1 cellular context compared by ENCODE assay signal in the genomic region with DNA sequence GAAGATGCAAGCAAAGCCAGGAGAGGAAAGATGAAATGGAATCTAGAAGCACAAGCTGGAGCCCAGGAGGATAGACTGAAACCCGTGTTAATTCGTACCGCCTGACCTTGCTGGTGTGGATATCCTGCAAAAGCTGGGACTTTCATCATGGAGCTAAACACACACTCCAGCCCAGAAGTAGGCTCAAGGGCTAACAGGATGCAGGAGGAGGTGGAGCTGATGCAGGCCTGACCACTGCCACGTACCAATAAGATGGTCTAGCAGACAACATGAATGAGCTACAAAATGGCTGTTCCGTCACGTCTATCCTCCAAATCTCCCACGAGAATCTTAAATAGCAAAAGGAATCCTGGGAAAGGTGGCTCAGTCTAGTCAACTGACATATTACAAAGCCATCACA.
TF ChIP-seq lines count a peak whose summit lies in the region.

No MANE protein-coding gene starts in this region.

TF ChIP-seq in K562, 482 proteins besides CTCF, POLR2A, EP300 and RAD21 (continued from another document):
- TF ChIP-seq, protein P1, sequence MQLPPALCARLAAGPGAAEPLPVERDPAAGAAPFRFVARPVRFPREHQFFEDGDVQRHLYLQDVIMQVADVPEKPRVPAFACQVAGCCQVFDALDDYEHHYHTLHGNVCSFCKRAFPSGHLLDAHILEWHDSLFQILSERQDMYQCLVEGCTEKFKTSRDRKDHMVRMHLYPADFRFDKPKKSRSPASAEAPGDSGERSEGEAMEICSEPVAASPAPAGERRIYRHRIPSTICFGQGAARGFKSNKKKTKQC (CRISPR knock-in tag; IDR thresholded peaks at IDR 0.05) = no peak
- TF ChIP-seq SRF (CRISPR knock-in tag; IDR thresholded peaks at IDR 0.05) (no peak), RHOXF2B (CRISPR knock-in tag; conservative IDR thresholded peaks at IDR 0.05) (no peak), HCFC1 (IDR thresholded peaks at IDR 0.05; ENCODE audit: low read depth, low read length) (no peak), IFI16 (CRISPR knock-in tag; IDR thresholded peaks at IDR 0.05) (no peak)
- TF ChIP-seq, protein P2, sequence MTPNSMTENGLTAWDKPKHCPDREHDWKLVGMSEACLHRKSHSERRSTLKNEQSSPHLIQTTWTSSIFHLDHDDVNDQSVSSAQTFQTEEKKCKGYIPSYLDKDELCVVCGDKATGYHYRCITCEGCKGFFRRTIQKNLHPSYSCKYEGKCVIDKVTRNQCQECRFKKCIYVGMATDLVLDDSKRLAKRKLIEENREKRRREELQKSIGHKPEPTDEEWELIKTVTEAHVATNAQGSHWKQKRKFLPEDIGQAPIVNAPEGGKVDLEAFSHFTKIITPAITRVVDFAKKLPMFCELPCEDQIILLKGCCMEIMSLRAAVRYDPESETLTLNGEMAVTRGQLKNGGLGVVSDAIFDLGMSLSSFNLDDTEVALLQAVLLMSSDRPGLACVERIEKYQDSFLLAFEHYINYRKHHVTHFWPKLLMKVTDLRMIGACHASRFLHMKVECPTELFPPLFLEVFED (CRISPR knock-in tag; conservative IDR thresholded peaks at IDR 0.05) = no peak
- TF ChIP-seq, protein P3, sequence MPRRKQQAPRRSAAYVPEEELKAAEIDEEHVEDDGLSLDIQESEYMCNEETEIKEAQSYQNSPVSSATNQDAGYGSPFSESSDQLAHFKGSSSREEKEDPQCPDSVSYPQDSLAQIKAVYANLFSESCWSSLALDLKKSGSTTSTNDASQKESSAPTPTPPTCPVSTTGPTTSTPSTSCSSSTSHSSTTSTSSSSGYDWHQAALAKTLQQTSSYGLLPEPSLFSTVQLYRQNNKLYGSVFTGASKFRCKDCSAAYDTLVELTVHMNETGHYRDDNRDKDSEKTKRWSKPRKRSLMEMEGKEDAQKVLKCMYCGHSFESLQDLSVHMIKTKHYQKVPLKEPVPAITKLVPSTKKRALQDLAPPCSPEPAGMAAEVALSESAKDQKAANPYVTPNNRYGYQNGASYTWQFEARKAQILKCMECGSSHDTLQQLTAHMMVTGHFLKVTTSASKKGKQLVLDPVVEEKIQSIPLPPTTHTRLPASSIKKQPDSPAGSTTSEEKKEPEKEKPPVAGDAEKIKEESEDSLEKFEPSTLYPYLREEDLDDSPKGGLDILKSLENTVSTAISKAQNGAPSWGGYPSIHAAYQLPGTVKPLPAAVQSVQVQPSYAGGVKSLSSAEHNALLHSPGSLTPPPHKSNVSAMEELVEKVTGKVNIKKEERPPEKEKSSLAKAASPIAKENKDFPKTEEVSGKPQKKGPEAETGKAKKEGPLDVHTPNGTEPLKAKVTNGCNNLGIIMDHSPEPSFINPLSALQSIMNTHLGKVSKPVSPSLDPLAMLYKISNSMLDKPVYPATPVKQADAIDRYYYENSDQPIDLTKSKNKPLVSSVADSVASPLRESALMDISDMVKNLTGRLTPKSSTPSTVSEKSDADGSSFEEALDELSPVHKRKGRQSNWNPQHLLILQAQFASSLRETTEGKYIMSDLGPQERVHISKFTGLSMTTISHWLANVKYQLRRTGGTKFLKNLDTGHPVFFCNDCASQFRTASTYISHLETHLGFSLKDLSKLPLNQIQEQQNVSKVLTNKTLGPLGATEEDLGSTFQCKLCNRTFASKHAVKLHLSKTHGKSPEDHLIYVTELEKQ (CRISPR knock-in tag; IDR thresholded peaks at IDR 0.05) = no peak
TF ChIP-seq in K562: peak in this region for 0.
